9 cellular contexts compared by ENCODE assay signal in the genomic region with DNA sequence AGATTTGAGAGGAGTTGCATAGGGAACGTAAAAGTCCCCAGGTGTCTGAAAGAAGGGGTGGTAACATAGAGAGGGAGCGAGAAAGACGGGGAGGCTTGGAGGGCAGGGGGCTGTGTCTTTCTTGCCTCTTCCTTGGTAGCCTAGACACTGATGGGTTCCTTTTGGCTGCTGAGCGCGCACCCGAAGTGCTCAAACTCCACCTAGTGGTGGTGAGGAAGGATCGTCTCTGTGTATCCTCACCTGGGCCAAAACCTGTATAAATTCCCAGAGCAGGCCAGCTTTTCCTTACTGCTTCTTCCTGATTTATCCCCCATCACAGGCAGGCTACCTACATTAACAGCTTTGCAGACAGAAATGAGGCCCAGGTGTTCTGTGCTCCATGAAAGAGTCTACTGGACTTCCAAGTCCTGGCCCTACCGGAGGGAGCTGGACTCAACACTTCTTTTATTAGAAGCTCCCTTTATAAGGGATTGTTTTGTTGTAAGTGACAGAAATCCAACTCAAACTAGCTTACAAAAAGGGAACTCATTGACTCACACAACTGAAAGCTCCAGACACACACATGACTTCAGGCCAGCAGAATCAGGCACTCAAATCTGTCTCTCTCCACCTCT. TPM values are rescaled to one million over a fixed set of nuclear protein-coding genes. Genes with fewer than 3 reads are reported as not detected.
A peak's percentile ranks its signal among the peaks of the same experiment; 100 is the strongest.
DNase-seq lines count a peak whose midpoint lies in the region; ATAC-seq, FAIRE-seq and TF ChIP-seq lines count a peak whose summit lies in the region.
"Had no signal": no experiment of that assay in that cellular context is flagged by ENCODE, and none has a peak within 500 bp of the region (broad histone marks: within the 10 kb centered on the region; RNA-seq: fewer than 3 reads in every experiment).

No MANE protein-coding gene starts in this region.

- no peak overlapping the region for H3K56ac ChIP-seq in H1 (replicated peaks; ENCODE audit: insufficient read length, low read depth, low read length)

- H3K4ac ChIP-seq in H1 (replicated peaks; ENCODE audit: insufficient read length, low read depth, low read length), result no peak overlapping the region

- no peaks in the 10 kb centered on the region for H4K20me1 ChIP-seq in H1 (replicated peaks in 1 of 2; ENCODE audit: control insufficient read depth in 1 of 2, insufficient read depth in 2 of 2, low read length in 2 of 2)

- no peak overlapping the region for H3K23ac ChIP-seq in H1 (ENCODE audit: insufficient read length)

- no peaks in the 10 kb centered on the region for H3K9me3 ChIP-seq in H1 (ENCODE audit: insufficient read depth in 2 of 2, low read depth in 1 of 2, low read length in 1 of 2)

- DNase-seq in D341Med (ENCODE audit: low spot score) (peak; percentile 73), NCI-H774 (lab: John Stamatoyannopoulos, UW) (peak; percentile 22), H1 (ENCODE audit: low read depth in 1 of 2, low spot score in 2 of 2) (peak; percentile 51 to 63), mesothelial cell of epicardium (ENCODE audit: low spot score in 2 of 2, unreplicated experiment in 2 of 2) (peak in 1 of 2 experiments; percentile 64)
- DNase-seq in activated CD8-positive, alpha-beta T cell treated with anti-CD3 and anti-CD28 coated beads for 36 hours, result peak; percentile 70
- peak; percentile 66 for DNase-seq in stimulated activated CD8-positive, alpha-beta memory T cell treated with anti-CD3 and anti-CD28 coated beads, Interleukin-4, amount 100 ng/mL, for 48 hours

- H2BK120ac ChIP-seq in H1 (replicated peaks; ENCODE audit: low read depth, low read length), result no peak overlapping the region

- H2BK5ac ChIP-seq in H1 (ENCODE audit: low read depth, low read length), result no peak overlapping the region

- H3K36me3 Mint-ChIP-seq in activated CD8-positive, alpha-beta T cell treated with anti-CD3 and anti-CD28 coated beads for 36 hours (ENCODE audit: low read depth), result no peaks in the 10 kb centered on the region
- no peaks in the 10 kb centered on the region for H3K36me3 Mint-ChIP-seq in mesothelial cell of epicardium

- no peaks in the 10 kb centered on the region; a peak in 1 of 7 replicates for H3K27me3 ChIP-seq in H1 (replicated peaks in 1 of 4; ENCODE audit: control insufficient read depth in 3 of 4, extremely low read depth in 1 of 4, insufficient read depth in 3 of 4, low read length in 3 of 4)

- no peaks in the 10 kb centered on the region for H3K23me2 ChIP-seq in H1 (ENCODE audit: low read depth, low read length)

- H4K8ac ChIP-seq in H1 (ENCODE audit: extremely low read depth, insufficient read depth, low read length), result no peak overlapping the region

- H3K9ac ChIP-seq in H1 (replicated peaks in 1 of 4; ENCODE audit: extremely low read depth in 1 of 4, low read depth in 3 of 4, low read length in 3 of 4), result no peak overlapping the region

- TF ChIP-seq POLR2A in H1 (IDR thresholded peaks at IDR 0.05; ENCODE audit: control extremely low read depth in 1 of 2, low read depth in 2 of 2, low read length in 2 of 2), result no peak

- H3K4me1 Mint-ChIP-seq in activated CD8-positive, alpha-beta T cell treated with anti-CD3 and anti-CD28 coated beads for 36 hours (ENCODE audit: low read depth), result peaks cover 6% of the 10 kb centered on the region
- H3K4me1 Mint-ChIP-seq in mesothelial cell of epicardium, result no peaks in the 10 kb centered on the region

- peak; percentile 84 for TF ChIP-seq CTCF in activated CD8-positive, alpha-beta T cell treated with anti-CD3 and anti-CD28 coated beads for 36 hours (IDR thresholded peaks at IDR 0.05)
- TF ChIP-seq CTCF in H1 (IDR thresholded peaks at IDR 0.05; ENCODE audit: control extremely low read depth in 1 of 3, insufficient read depth in 1 of 3, low read depth in 1 of 3, low read length in 3 of 3), result peak; percentile 83 to 95 (median 89)
- TF ChIP-seq CTCF in mesothelial cell of epicardium (IDR thresholded peaks at IDR 0.05; ENCODE audit: unreplicated experiment), result peak; percentile 85

- CTCF ChIA-PET in activated CD8-positive, alpha-beta T cell treated with anti-CD3 and anti-CD28 coated beads for 36 hours (lab: Charles Lee), result interaction anchor here (0.5 to 2.3 kb wide), 46 partner anchors 12 to 325 kb away, joined by 3 to 17 read pairs (median 4); a partner anchor contains a TSS
- CTCF ChIA-PET in H1 (lab: Charles Lee; ENCODE audit: partially characterized antibody), result interaction anchor here (0.6 to 3.3 kb wide), 32 partner anchors 8 to 191 kb away, joined by 3 to 21 read pairs (median 4); a partner anchor contains a TSS

- FAIRE-seq in H1 (lab: Jason Lieb, UNC), result peak; percentile 91

- peak overlapping the region; percentile 17; the same call in 1 of the 2 replicates for H2AFZ ChIP-seq in H1 (ENCODE audit: low read length)

- H4K5ac ChIP-seq in H1 (ENCODE audit: insufficient read length, low read depth, low read length), result no peak overlapping the region

- no peak overlapping the region for H3K14ac ChIP-seq in H1 (ENCODE audit: insufficient read length)

- H2BK15ac ChIP-seq in H1 (ENCODE audit: low read length), result no peak overlapping the region

- no peak overlapping the region for H2AK5ac ChIP-seq in H1 (ENCODE audit: low read depth, low read length)

- no peak overlapping the region for H3K4me3 ChIP-seq in H1 (ENCODE audit: extremely low read depth in 1 of 4, insufficient read depth in 2 of 4, low read depth in 3 of 4, low read length in 4 of 4)

- no peak overlapping the region for H3K18ac ChIP-seq in H1 (ENCODE audit: extremely low read depth, low read length)

- POLR2A ChIA-PET in activated CD8-positive, alpha-beta T cell treated with anti-CD3 and anti-CD28 coated beads for 36 hours (lab: Charles Lee), result interaction anchor here (0.7 to 1.1 kb wide), 3 partner anchors 91 to 127 kb away, joined by 3 to 4 read pairs (median 3); a partner anchor contains a TSS
- POLR2A ChIA-PET in H1 (lab: Charles Lee; ENCODE audit: partially characterized antibody), result interaction anchor here (0.6 to 2.3 kb wide), 15 partner anchors 12 to 109 kb away, joined by 3 to 11 read pairs (median 3); a partner anchor contains a TSS

- H3K27ac ChIP-seq in H1 (ENCODE audit: low read depth, low read length), result no peak overlapping the region

- intact Hi-C loops in activated CD8-positive, alpha-beta T cell treated with anti-CD3 and anti-CD28 coated beads for 36 hours (cut with micrococcal nuclease), result loop anchor here (2.0 to 5.0 kb wide), 2 partner anchors 78 to 162 kb away; no protein-coding TSS in a partner anchor

- peak overlapping the region in 1 of 2 experiments; percentile 14; a peak in 1 of 4 replicates for H3K4me2 ChIP-seq in H1 (ENCODE audit: insufficient read depth in 1 of 2, low read depth in 2 of 2, low read length in 2 of 2)

- H3K36me3 ChIP-seq in H1 (ENCODE audit: control insufficient read depth in 2 of 4, insufficient read depth in 4 of 4, low read length in 3 of 4), result no peaks in the 10 kb centered on the region

- H2BK20ac ChIP-seq in H1 (ENCODE audit: low read length), result no peak overlapping the region

- no peak overlapping the region for H4K91ac ChIP-seq in H1 (replicated peaks; ENCODE audit: insufficient read length, low read length)

- H3K27ac Mint-ChIP-seq in activated CD8-positive, alpha-beta T cell treated with anti-CD3 and anti-CD28 coated beads for 36 hours, result peak overlapping the region; percentile 41
- no peak overlapping the region for H3K27ac Mint-ChIP-seq in mesothelial cell of epicardium

- H2BK12ac ChIP-seq in H1 (ENCODE audit: low read depth, low read length), result no peak overlapping the region

- H3K4me3 Mint-ChIP-seq in activated CD8-positive, alpha-beta T cell treated with anti-CD3 and anti-CD28 coated beads for 36 hours, result no peak overlapping the region
- H3K4me3 Mint-ChIP-seq in mesothelial cell of epicardium, result no peak overlapping the region

- peak; percentile 85 to 87 for TF ChIP-seq RAD21 in H1 (IDR thresholded peaks at IDR 0.05 in 1 of 2, conservative IDR thresholded peaks at IDR 0.05 in 1 of 2; ENCODE audit: low read depth in 2 of 2, low read length in 2 of 2)

- no peaks in the 10 kb centered on the region for H3K4me1 ChIP-seq in H1 (replicated peaks in 1 of 4; ENCODE audit: control insufficient read depth in 3 of 4, insufficient read depth in 4 of 4, low read length in 3 of 4)

- ATAC-seq in HG02798 (IDR thresholded peaks at IDR 0.05; ENCODE audit: poor library complexity, unreplicated experiment) (peak; percentile 66), GM21515 (IDR thresholded peaks at IDR 0.05; ENCODE audit: unreplicated experiment) (no peak)
- ATAC-seq in activated CD8-positive, alpha-beta T cell treated with anti-CD3 and anti-CD28 coated beads for 36 hours, result peak; percentile 95

- H3K9me3 Mint-ChIP-seq in activated CD8-positive, alpha-beta T cell treated with anti-CD3 and anti-CD28 coated beads for 36 hours, result no peaks in the 10 kb centered on the region
- no peaks in the 10 kb centered on the region for H3K9me3 Mint-ChIP-seq in mesothelial cell of epicardium

- 17% methylated on average over 8 of the region's 8 CpGs; no CpG with 5 or more reads in 1 of the 2 experiments for WGBS in H1 (ENCODE audit: extremely low coverage in 1 of 2, insufficient coverage in 1 of 2, insufficient read length in 1 of 2, insufficient replicate concordance in 2 of 2, low coverage in 1 of 2, low lambda C conversion rate in 2 of 2, missing lambda C conversion rate in 1 of 2), 2 experiments

- no peaks in the 10 kb centered on the region for H3K79me1 ChIP-seq in H1 (ENCODE audit: low read depth, low read length)

- no peaks in the 10 kb centered on the region for H3K27me3 Mint-ChIP-seq in activated CD8-positive, alpha-beta T cell treated with anti-CD3 and anti-CD28 coated beads for 36 hours
- H3K27me3 Mint-ChIP-seq in mesothelial cell of epicardium (ENCODE audit: low read depth), result no peaks in the 10 kb centered on the region

- no peak for TF ChIP-seq EP300 in H1 (IDR thresholded peaks at IDR 0.05; ENCODE audit: borderline replicate concordance in 1 of 2, low read depth in 2 of 2, low read length in 2 of 2)

- H3K79me2 ChIP-seq in H1 (ENCODE audit: control insufficient read depth in 1 of 2, insufficient read depth in 2 of 2, low read length in 2 of 2), result no peaks in the 10 kb centered on the region

RNA-seq across cellular contexts. Expression of a gene that starts 5.5 kb away (rescaled TPM):
- total RNA-seq in activated CD8-positive, alpha-beta T cell treated with anti-CD3 and anti-CD28 coated beads for 36 hours, result 1 to 10 TPM; 2.1 to 3.0 TPM
- total RNA-seq in H1 (2021; fragmentation: NEBNext Ultra II Directional; extraction: Animal tissue kit (Norgen Biotek cat#: 25700)), result 3.6 and 5.8 TPM in 2 replicates
- polyA plus RNA-seq in H1 (2011; rRNA removed), result 4.2 and 6.0 TPM in 2 replicates
- 3.1 TPM for polyA plus RNA-seq in H1 (2011; cell fraction: cytosol; rRNA removed)
- 16.8 TPM for polyA plus RNA-seq in H1 (2011; cell fraction: nucleus; rRNA removed)
- 3.5 to 7.5 TPM (median 6.5 TPM) in 4 replicates for polyA plus RNA-seq in H1 (2012, experiment 1 of 2)
- 7.1 TPM for polyA plus RNA-seq in H1 (2012, experiment 2 of 2)
- 4.9 TPM for polyA plus RNA-seq in H1 (2013, experiment 1 of 2)
- 5.0 TPM for polyA plus RNA-seq in H1 (2013, experiment 2 of 2)
- 1.6 and 2.0 TPM in 2 replicates for polyA minus RNA-seq in H1 (2011; rRNA and poly(A)+ RNA removed)
- 5.4 TPM for polyA minus RNA-seq in H1 (2011; cell fraction: cytosol; rRNA and poly(A)+ RNA removed)
- polyA minus RNA-seq in H1 (2011; cell fraction: nucleus; rRNA and poly(A)+ RNA removed), result 4.0 TPM
- 8.8 to 9.2 TPM (median 9.1 TPM) in 3 replicates for total RNA-seq in mesothelial cell of epicardium

RNA-seq across cellular contexts. Expression of a gene that starts 9.3 kb away (rescaled TPM):
- not detected for total RNA-seq in activated CD8-positive, alpha-beta T cell treated with anti-CD3 and anti-CD28 coated beads for 36 hours
- total RNA-seq in H1 (2021; fragmentation: NEBNext Ultra II Directional; extraction: Animal tissue kit (Norgen Biotek cat#: 25700)), result 0.67 and 1.8 TPM in 2 replicates
- polyA plus RNA-seq in H1 (2011; rRNA removed), result 4.1 and 9.3 TPM in 2 replicates
- polyA plus RNA-seq in H1 (2011; cell fraction: cytosol; rRNA removed), result 0.80 TPM
- polyA plus RNA-seq in H1 (2011; cell fraction: nucleus; rRNA removed), result 2.7 TPM
- polyA plus RNA-seq in H1 (2012, experiment 1 of 2), result 0.41 to 0.90 TPM (median 0.66 TPM) in 4 replicates
- 0.72 TPM for polyA plus RNA-seq in H1 (2012, experiment 2 of 2)
- polyA plus RNA-seq in H1 (2013, experiment 1 of 2), result 0.87 TPM
- polyA plus RNA-seq in H1 (2013, experiment 2 of 2), result 0.72 TPM
- polyA minus RNA-seq in H1 (2011; rRNA and poly(A)+ RNA removed), result 0.63 and 0.66 TPM in 2 replicates
- 0.66 TPM for polyA minus RNA-seq in H1 (2011; cell fraction: cytosol; rRNA and poly(A)+ RNA removed)
- 0.60 TPM for polyA minus RNA-seq in H1 (2011; cell fraction: nucleus; rRNA and poly(A)+ RNA removed)
- 0.20 TPM in 1 of 3 replicates, not detected in the others for total RNA-seq in mesothelial cell of epicardium

RNA-seq across cellular contexts. Expression of a gene that starts 12.3 kb away (rescaled TPM):
- 10 to 100 TPM; 44.1 to 47.8 TPM for total RNA-seq in activated CD8-positive, alpha-beta T cell treated with anti-CD3 and anti-CD28 coated beads for 36 hours
- 36.9 and 39.4 TPM in 2 replicates for total RNA-seq in H1 (2021; fragmentation: NEBNext Ultra II Directional; extraction: Animal tissue kit (Norgen Biotek cat#: 25700))
- polyA plus RNA-seq in H1 (2011; rRNA removed), result 49.6 and 52.8 TPM in 2 replicates
- 57.8 TPM for polyA plus RNA-seq in H1 (2011; cell fraction: cytosol; rRNA removed)
- 77.2 TPM for polyA plus RNA-seq in H1 (2011; cell fraction: nucleus; rRNA removed)
- 48.7 to 53.1 TPM (median 50.5 TPM) in 4 replicates for polyA plus RNA-seq in H1 (2012, experiment 1 of 2)
- 76.5 TPM for polyA plus RNA-seq in H1 (2012, experiment 2 of 2)
- polyA plus RNA-seq in H1 (2013, experiment 1 of 2), result 59.0 TPM
- 57.7 TPM for polyA plus RNA-seq in H1 (2013, experiment 2 of 2)
- polyA minus RNA-seq in H1 (2011; rRNA and poly(A)+ RNA removed), result 19.5 and 20.1 TPM in 2 replicates
- polyA minus RNA-seq in H1 (2011; cell fraction: cytosol; rRNA and poly(A)+ RNA removed), result 22.1 TPM
- polyA minus RNA-seq in H1 (2011; cell fraction: nucleus; rRNA and poly(A)+ RNA removed), result 14.0 TPM
- total RNA-seq in mesothelial cell of epicardium, result 25.1 to 26.4 TPM (median 25.7 TPM) in 3 replicates

RNA-seq across cellular contexts. Expression of a gene that starts 38.9 kb away (rescaled TPM):
- total RNA-seq in activated CD8-positive, alpha-beta T cell treated with anti-CD3 and anti-CD28 coated beads for 36 hours, result not detected
- not detected in 2 replicates for total RNA-seq in H1 (2021; fragmentation: NEBNext Ultra II Directional; extraction: Animal tissue kit (Norgen Biotek cat#: 25700))
- not detected in 2 replicates for polyA plus RNA-seq in H1 (2011; rRNA removed)
- polyA plus RNA-seq in H1 (2011; cell fraction: cytosol; rRNA removed), result not detected
- not detected for polyA plus RNA-seq in H1 (2011; cell fraction: nucleus; rRNA removed)
- not detected in 4 replicates for polyA plus RNA-seq in H1 (2012, experiment 1 of 2)
- not detected for polyA plus RNA-seq in H1 (2012, experiment 2 of 2)
- not detected for polyA plus RNA-seq in H1 (2013, experiment 1 of 2)
- not detected for polyA plus RNA-seq in H1 (2013, experiment 2 of 2)
- not detected in 2 replicates for polyA minus RNA-seq in H1 (2011; rRNA and poly(A)+ RNA removed)
- polyA minus RNA-seq in H1 (2011; cell fraction: cytosol; rRNA and poly(A)+ RNA removed), result not detected
- not detected for polyA minus RNA-seq in H1 (2011; cell fraction: nucleus; rRNA and poly(A)+ RNA removed)
- not detected in 3 replicates for total RNA-seq in mesothelial cell of epicardium
- total RNA-seq: T-helper 2 cell treated with Interferon-gamma antibody and Interleukin-4, amounts not matched to agents 100 ng/mL and 5 ng/mL, for 36 hours had no signal

RNA-seq across cellular contexts. Expression of a gene that starts 51.6 kb away (rescaled TPM):
- total RNA-seq in activated CD8-positive, alpha-beta T cell treated with anti-CD3 and anti-CD28 coated beads for 36 hours, result 100 to 1,000 TPM; 152 to 157 TPM
- total RNA-seq in H1 (2021; fragmentation: NEBNext Ultra II Directional; extraction: Animal tissue kit (Norgen Biotek cat#: 25700)), result 238 and 248 TPM in 2 replicates
- 88.4 and 120 TPM in 2 replicates for polyA plus RNA-seq in H1 (2011; rRNA removed)
- 82.0 TPM for polyA plus RNA-seq in H1 (2011; cell fraction: cytosol; rRNA removed)
- polyA plus RNA-seq in H1 (2011; cell fraction: nucleus; rRNA removed), result 363 TPM
- 107 to 119 TPM (median 115 TPM) in 4 replicates for polyA plus RNA-seq in H1 (2012, experiment 1 of 2)
- 124 TPM for polyA plus RNA-seq in H1 (2012, experiment 2 of 2)
- polyA plus RNA-seq in H1 (2013, experiment 1 of 2), result 71.8 TPM
- polyA plus RNA-seq in H1 (2013, experiment 2 of 2), result 62.8 TPM
- 219 and 271 TPM in 2 replicates for polyA minus RNA-seq in H1 (2011; rRNA and poly(A)+ RNA removed)
- 89.1 TPM for polyA minus RNA-seq in H1 (2011; cell fraction: cytosol; rRNA and poly(A)+ RNA removed)
- polyA minus RNA-seq in H1 (2011; cell fraction: nucleus; rRNA and poly(A)+ RNA removed), result 167 TPM
- 104 to 111 TPM (median 105 TPM) in 3 replicates for total RNA-seq in mesothelial cell of epicardium
